In the genomic region with DNA sequence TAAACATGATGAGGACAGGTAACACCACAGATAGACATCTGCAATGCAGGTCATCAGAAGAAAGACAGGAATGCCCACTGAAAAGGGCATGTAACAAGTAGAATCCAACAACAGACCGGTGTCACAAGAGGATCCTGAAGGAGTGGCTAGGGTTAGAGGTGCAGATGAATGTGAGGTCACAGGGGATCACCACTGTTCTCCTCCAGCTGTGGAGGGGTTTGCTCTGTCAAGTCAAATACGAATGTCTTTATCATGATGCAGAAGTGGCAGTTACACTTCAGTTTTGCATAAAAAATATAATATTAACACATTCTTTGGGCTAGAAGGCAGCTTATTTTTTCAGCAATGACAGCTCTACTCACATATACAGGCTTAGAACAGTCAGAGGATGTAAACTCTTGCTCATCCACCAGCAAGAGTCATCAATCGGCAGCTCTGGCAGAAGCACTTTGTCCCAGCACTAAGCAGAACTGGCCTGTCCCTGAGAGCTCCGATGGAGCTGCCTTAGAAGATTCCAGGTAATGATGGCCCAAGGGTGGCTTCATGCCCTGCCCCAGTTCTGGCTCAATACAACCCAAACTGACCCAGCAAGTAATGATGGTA, we compare ENCODE assay signal across 16 cellular contexts.
DNase-seq lines count a peak whose midpoint lies in the region; ATAC-seq and TF ChIP-seq lines count a peak whose summit lies in the region.
"Had no signal": no experiment of that assay in that cellular context is flagged by ENCODE, and none has a peak within 500 bp of the region (broad histone marks: within the 10 kb centered on the region; RNA-seq: fewer than 3 reads in every experiment).

No MANE protein-coding gene starts in this region.

- POLR2A ChIA-PET in activated CD4-positive, alpha-beta memory T cell treated with anti-CD3 and anti-CD28 coated beads for 36 hours (lab: Charles Lee) = interaction anchor here (1.1 to 2.1 kb wide), 3 partner anchors 11 to 281 kb away, joined by 3 to 10 read pairs (median 5); no protein-coding TSS in a partner anchor

- peaks cover 8% of the 10 kb centered on the region for H4K20me1 ChIP-seq in osteoblast (ENCODE audit: insufficient read depth, low read length)

- no peak for TF ChIP-seq CTCF in osteoblast (IDR thresholded peaks at IDR 0.05; ENCODE audit: extremely low read depth, low read depth, low read length)
- no peak for TF ChIP-seq CTCF in lower leg skin (IDR thresholded peaks at IDR 0.05)

- WGBS in lower leg skin, 2 donors = 80 to 83% methylated on average over 4 of the region's 4 CpGs

- H3K79me2 ChIP-seq in osteoblast (ENCODE audit: insufficient read depth, low read length) = peaks cover 70% of the 10 kb centered on the region

- H3K4me1 ChIP-seq in osteoblast (ENCODE audit: insufficient read depth, low read length) (peaks cover 16% of the 10 kb centered on the region), SJCRH30 (peaks cover 9% of the 10 kb centered on the region)
- H3K4me1 ChIP-seq: prostate gland had no signal

- peaks cover 3% of the 10 kb centered on the region for H3K36me3 ChIP-seq in osteoblast (ENCODE audit: insufficient read depth, low read length)
- H3K36me3 ChIP-seq in SJCRH30 = peaks cover 3% of the 10 kb centered on the region; the same call in 1 of the 2 replicates
- H3K36me3 ChIP-seq: gastrocnemius medialis, prostate gland, uterus had no signal

- ATAC-seq in activated CD8-positive, alpha-beta memory T cell treated with anti-CD3 and anti-CD28 coated beads, Interleukin-2, amount 10 ng/mL, durations not matched to agents 7 days and 5 days = no peak
- no peak for ATAC-seq in effector memory CD8-positive, alpha-beta T cell (replicated peaks)
- ATAC-seq: gastrocnemius medialis had no signal

- peaks cover 89% of the 10 kb centered on the region for H3K4me1 Mint-ChIP-seq in activated CD8-positive, alpha-beta memory T cell treated with anti-CD3 and anti-CD28 coated beads, Interleukin-2, amount 10 ng/mL, durations not matched to agents 7 days and 5 days
- H3K4me1 Mint-ChIP-seq in activated CD4-positive, alpha-beta memory T cell treated with anti-CD3 and anti-CD28 coated beads for 36 hours (ENCODE audit: low read depth) = peaks cover 89% of the 10 kb centered on the region
- H3K4me1 Mint-ChIP-seq in effector memory CD8-positive, alpha-beta T cell (ENCODE audit: low read depth in 2 of 2) = peaks cover 76 to 92% of the 10 kb centered on the region in 2 donors

- peaks cover 83% of the 10 kb centered on the region for H3K36me3 Mint-ChIP-seq in activated CD8-positive, alpha-beta memory T cell treated with anti-CD3 and anti-CD28 coated beads, Interleukin-2, amount 10 ng/mL, durations not matched to agents 7 days and 5 days
- H3K36me3 Mint-ChIP-seq in activated CD4-positive, alpha-beta memory T cell treated with anti-CD3 and anti-CD28 coated beads for 36 hours = peaks cover 71% of the 10 kb centered on the region
- H3K36me3 Mint-ChIP-seq in effector memory CD8-positive, alpha-beta T cell (ENCODE audit: insufficient read depth) = peaks cover 74% of the 10 kb centered on the region

- H3K27ac ChIP-seq in osteoblast (ENCODE audit: low read depth, low read length) = peak overlapping the region; percentile 46
- H3K27ac ChIP-seq in SJCRH30 = no peak overlapping the region
- H3K27ac ChIP-seq: gastrocnemius medialis, PC-9, prostate gland, SK-N-MC, stomach, uterus had no signal

- no peak overlapping the region for H2AFZ ChIP-seq in osteoblast (ENCODE audit: low read length)
- H2AFZ ChIP-seq: PC-9 had no signal

- peaks cover 6% of the 10 kb centered on the region for H3K9me3 Mint-ChIP-seq in activated CD8-positive, alpha-beta memory T cell treated with anti-CD3 and anti-CD28 coated beads, Interleukin-2, amount 10 ng/mL, durations not matched to agents 7 days and 5 days (ENCODE audit: low read depth)
- peaks cover 12% of the 10 kb centered on the region for H3K9me3 Mint-ChIP-seq in activated CD4-positive, alpha-beta memory T cell treated with anti-CD3 and anti-CD28 coated beads for 36 hours
- no peaks in the 10 kb centered on the region for H3K9me3 Mint-ChIP-seq in effector memory CD8-positive, alpha-beta T cell

- no peak overlapping the region for H3K4me3 ChIP-seq in osteoblast (ENCODE audit: insufficient read depth, low read length)
- H3K4me3 ChIP-seq in SJCRH30 = no peak overlapping the region
- no peak overlapping the region for H3K4me3 ChIP-seq in lower leg skin (ENCODE audit: low read depth, poor library complexity, severe bottlenecking)
- H3K4me3 ChIP-seq: gastrocnemius medialis, PC-9, prostate gland, SK-N-MC, stomach, uterus had no signal

- H3K9me3 ChIP-seq in osteoblast (ENCODE audit: low read depth, low read length) (peaks cover 4% of the 10 kb centered on the region), SJCRH30 (replicated peaks) (peaks cover 7% of the 10 kb centered on the region; the same call in 1 of the 2 replicates)
- H3K9me3 ChIP-seq: gastrocnemius medialis, prostate gland, uterus had no signal

- no peak for DNase-seq in activated CD8-positive, alpha-beta memory T cell treated with anti-CD3 and anti-CD28 coated beads, Interleukin-2, amount 10 ng/mL, durations not matched to agents 7 days and 5 days
- no peak for DNase-seq in activated CD8-positive, alpha-beta memory T cell treated with anti-CD3 and anti-CD28 coated beads, Interleukin-2, amount 50 U/mL, for 48 hours
- no peak for DNase-seq in activated CD4-positive, alpha-beta memory T cell treated with anti-CD3 and anti-CD28 coated beads for 36 hours
- no peak for DNase-seq in effector memory CD8-positive, alpha-beta T cell
- DNase-seq in osteoblast (ENCODE audit: insufficient read length, low spot score, missing footprints) = no peak
- DNase-seq in LoVo (ENCODE audit: low spot score) = no peak
- DNase-seq in SJCRH30 = no peak
- no peak for DNase-seq in lower leg skin (ENCODE audit: low spot score in 2 of 2)
- DNase-seq: central memory CD4-positive, alpha-beta T cell; gastrocnemius medialis; PC-9; stimulated activated CD4-positive, alpha-beta T cell treated with anti-CD3 and anti-CD28 coated beads, Interleukin-12 subunit alpha, Interleukin-12 subunit beta, amount 100 ng/mL, for 4 hours; stomach; uterus had no signal

- H3K27ac Mint-ChIP-seq in activated CD8-positive, alpha-beta memory T cell treated with anti-CD3 and anti-CD28 coated beads, Interleukin-2, amount 10 ng/mL, durations not matched to agents 7 days and 5 days = peak overlapping the region; percentile 64
- peak overlapping the region; percentile 78 for H3K27ac Mint-ChIP-seq in activated CD4-positive, alpha-beta memory T cell treated with anti-CD3 and anti-CD28 coated beads for 36 hours
- H3K27ac Mint-ChIP-seq in effector memory CD8-positive, alpha-beta T cell = peak overlapping the region; percentile 92 to 94

- no peak for TF ChIP-seq POLR2A in lower leg skin (IDR thresholded peaks at IDR 0.05)

- CTCF ChIA-PET in activated CD8-positive, alpha-beta memory T cell treated with anti-CD3 and anti-CD28 coated beads, Interleukin-2, amount 10 ng/mL, durations not matched to agents 7 days and 5 days (lab: Charles Lee) = interaction anchor here (0.8 to 2.5 kb wide), 6 partner anchors 9 to 202 kb away, joined by 3 to 12 read pairs (median 6); no protein-coding TSS in a partner anchor
- CTCF ChIA-PET in activated CD4-positive, alpha-beta memory T cell treated with anti-CD3 and anti-CD28 coated beads for 36 hours (lab: Charles Lee) = interaction anchor here (1.0 to 4.3 kb wide), 3 partner anchors 10 to 64 kb away, joined by 3 to 19 read pairs (median 11); no protein-coding TSS in a partner anchor

- H3K4me2 ChIP-seq in osteoblast (ENCODE audit: insufficient read depth, low read length) = no peak overlapping the region
- H3K4me2 ChIP-seq: PC-9 had no signal

- H3K27me3 ChIP-seq in osteoblast (ENCODE audit: insufficient read depth, low read length) = no peaks in the 10 kb centered on the region
- H3K27me3 ChIP-seq in SJCRH30 = no peaks in the 10 kb centered on the region
- H3K27me3 ChIP-seq: gastrocnemius medialis, stomach, uterus had no signal

- no peaks in the 10 kb centered on the region for H3K27me3 Mint-ChIP-seq in activated CD8-positive, alpha-beta memory T cell treated with anti-CD3 and anti-CD28 coated beads, Interleukin-2, amount 10 ng/mL, durations not matched to agents 7 days and 5 days
- H3K27me3 Mint-ChIP-seq in activated CD4-positive, alpha-beta memory T cell treated with anti-CD3 and anti-CD28 coated beads for 36 hours = no peaks in the 10 kb centered on the region
- H3K27me3 Mint-ChIP-seq in effector memory CD8-positive, alpha-beta T cell = no peaks in the 10 kb centered on the region

- intact Hi-C loops in activated CD4-positive, alpha-beta memory T cell treated with anti-CD3 and anti-CD28 coated beads for 36 hours (cut with micrococcal nuclease) = loop anchor here (2.0 kb wide), 1 partner anchor 15 kb away; no protein-coding TSS in a partner anchor
- intact Hi-C loops in lower leg skin (cut with DNase I; ENCODE audit: low total_unique reads) = no loop called here

- H3K4me3 Mint-ChIP-seq in activated CD8-positive, alpha-beta memory T cell treated with anti-CD3 and anti-CD28 coated beads, Interleukin-2, amount 10 ng/mL, durations not matched to agents 7 days and 5 days = no peak overlapping the region
- no peak overlapping the region for H3K4me3 Mint-ChIP-seq in activated CD4-positive, alpha-beta memory T cell treated with anti-CD3 and anti-CD28 coated beads for 36 hours
- peak overlapping the region; percentile 40 to 64 for H3K4me3 Mint-ChIP-seq in effector memory CD8-positive, alpha-beta T cell

Comparison
In these comparisons a context has a peak if more than half of its experiments do, and no peak if none do; other contexts are left out.
1. H3K4me3 Mint-ChIP-seq: peak in effector memory CD8-positive, alpha-beta T cell (2 of 2); none in activated CD8-positive, alpha-beta memory T cell treated with anti-CD3 and anti-CD28 coated beads, Interleukin-2, amount 10 ng/mL, durations not matched to agents 7 days and 5 days (single experiment) and activated CD4-positive, alpha-beta memory T cell treated with anti-CD3 and anti-CD28 coated beads for 36 hours (single experiment).
2. Peak in every context shown above with its lines, with median percentiles within 50 percentile points of each other: H3K27ac Mint-ChIP-seq.